In genomic region chr6:127515794-127516675, GRCh38 we compare ENCODE assay signal across 1 cellular context.
A peak's percentile ranks its signal among the peaks of the same experiment; 100 is the strongest.
TF ChIP-seq lines count a peak whose summit lies in the region.

No MANE protein-coding gene starts in this region.

TF ChIP-seq in HepG2, 621 proteins besides CTCF, POLR2A, EP300 and RAD21 (continued from another document and continues in another):
- TF ChIP-seq SNAPC4 (CRISPR knock-in tag; IDR thresholded peaks at IDR 0.05): peak; percentile 60; the same call in 1 of the 2 replicates
- no peak for TF ChIP-seq ELF4 (CRISPR knock-in tag; IDR thresholded peaks at IDR 0.05; ENCODE audit: borderline replicate concordance)
- TF ChIP-seq TOE1 (CRISPR knock-in tag; IDR thresholded peaks at IDR 0.05): no peak
- no peak for TF ChIP-seq THAP11 (CRISPR knock-in tag; IDR thresholded peaks at IDR 0.05)
- TF ChIP-seq ARID5B (CRISPR knock-in tag; IDR thresholded peaks at IDR 0.05): peak; percentile 38; the same call in 1 of the 2 replicates
- TF ChIP-seq ZBTB2 (CRISPR knock-in tag; IDR thresholded peaks at IDR 0.05; ENCODE audit: low read depth): no peak
- TF ChIP-seq HOXA7 (CRISPR knock-in tag; IDR thresholded peaks at IDR 0.05): no peak
- TF ChIP-seq DR1 (CRISPR knock-in tag; IDR thresholded peaks at IDR 0.05): no peak
- TF ChIP-seq ZNF282 (IDR thresholded peaks at IDR 0.05; ENCODE audit: partially characterized antibody): no peak
- no peak for TF ChIP-seq CC2D1A (CRISPR knock-in tag; IDR thresholded peaks at IDR 0.05)
- peak; percentile 43 for TF ChIP-seq PTBP1 (IDR thresholded peaks at IDR 0.05; ENCODE audit: low read depth, low read length, poor library complexity, severe bottlenecking)
- no peak for TF ChIP-seq HNF1B (CRISPR knock-in tag; IDR thresholded peaks at IDR 0.05)
- no peak for TF ChIP-seq NFE2L2 (IDR thresholded peaks at IDR 0.05; ENCODE audit: low read length)
- no peak; the same call in 1 of the 2 replicates for TF ChIP-seq ZNF776 (CRISPR knock-in tag; IDR thresholded peaks at IDR 0.05)
- no peak for TF ChIP-seq NR3C1 (CRISPR knock-in tag; IDR thresholded peaks at IDR 0.05)
- TF ChIP-seq YEATS2 (CRISPR knock-in tag; IDR thresholded peaks at IDR 0.05; ENCODE audit: borderline replicate concordance): no peak
- TF ChIP-seq IRF1 (CRISPR knock-in tag; IDR thresholded peaks at IDR 0.05; ENCODE audit: low read depth): no peak
- no peak for TF ChIP-seq ZBTB33 (CRISPR knock-in tag; IDR thresholded peaks at IDR 0.05)
- no peak for TF ChIP-seq ZNF724P (CRISPR knock-in tag; IDR thresholded peaks at IDR 0.05; ENCODE audit: borderline replicate concordance)
- no peak for TF ChIP-seq MXD4 (CRISPR knock-in tag; IDR thresholded peaks at IDR 0.05)
- peak; percentile 59 for TF ChIP-seq UBTF (CRISPR knock-in tag; IDR thresholded peaks at IDR 0.05)
- no peak for TF ChIP-seq JUND (CRISPR knock-in tag; IDR thresholded peaks at IDR 0.05)
- no peak for TF ChIP-seq RORA (CRISPR knock-in tag; IDR thresholded peaks at IDR 0.05)
- no peak for TF ChIP-seq GATA4 (IDR thresholded peaks at IDR 0.05; ENCODE audit: borderline replicate concordance, low read depth)
- no peak for TF ChIP-seq ZBTB4 (CRISPR knock-in tag; IDR thresholded peaks at IDR 0.05; ENCODE audit: borderline replicate concordance)
- no peak for TF ChIP-seq ZNF383 (CRISPR knock-in tag; IDR thresholded peaks at IDR 0.05; ENCODE audit: borderline replicate concordance)
- no peak for TF ChIP-seq KLF9 (CRISPR knock-in tag; IDR thresholded peaks at IDR 0.05; ENCODE audit: low read depth)
- peak; percentile 42; the same call in 1 of the 2 replicates for TF ChIP-seq ZNF574 (CRISPR knock-in tag; IDR thresholded peaks at IDR 0.05)
- 0 out of 2 replicates have a peak, but pooled peaks have one; percentile 63 for TF ChIP-seq EEA1 (CRISPR knock-in tag; IDR thresholded peaks at IDR 0.05; ENCODE audit: borderline replicate concordance)
- TF ChIP-seq NR2F2 (IDR thresholded peaks at IDR 0.05; ENCODE audit: borderline replicate concordance, low read depth): no peak
